18 cellular contexts compared by ENCODE assay signal in the genomic region with DNA sequence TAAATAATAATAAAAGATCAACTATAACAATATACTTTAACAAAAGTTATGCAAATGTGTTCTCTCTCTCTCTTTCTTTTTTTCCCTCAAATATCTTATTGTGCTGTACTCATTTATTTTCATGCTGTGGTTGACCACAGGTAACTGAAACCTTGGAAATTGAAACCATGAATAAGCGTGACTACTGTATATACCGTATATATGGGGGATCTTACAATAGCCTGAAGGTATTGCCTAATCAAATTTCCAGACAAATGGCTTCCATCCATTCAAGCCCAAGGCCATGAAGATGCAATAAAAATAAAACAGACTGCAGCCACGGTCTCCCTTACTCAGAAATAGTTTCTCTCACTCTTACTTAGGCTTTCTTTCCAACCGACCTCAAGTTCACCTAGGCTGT.
DNase-seq lines count a peak whose midpoint lies in the region; ATAC-seq, FAIRE-seq and TF ChIP-seq lines count a peak whose summit lies in the region.
"Had no signal": no experiment of that assay in that cellular context is flagged by ENCODE, and none has a peak within 500 bp of the region (broad histone marks: within the 10 kb centered on the region; RNA-seq: fewer than 3 reads in every experiment).

No MANE protein-coding gene starts in this region.

- no peak overlapping the region for H2AK5ac ChIP-seq in IMR-90 (ENCODE audit: low read depth, low read length)

- in situ Hi-C loops in IMR-90 (cut with MboI; ENCODE audit: low sequenced_read_pairs) (no loop called here), gastrocnemius medialis (cut with MboI; ENCODE audit: low sequenced_read_pairs in 4 of 4) (no loop called here)

- TF ChIP-seq RAD21 in IMR-90 (IDR thresholded peaks at IDR 0.05; ENCODE audit: low read length): no peak

- no peak overlapping the region for H4K5ac ChIP-seq in IMR-90 (ENCODE audit: low read depth, low read length)

- H2BK5ac ChIP-seq in IMR-90 (ENCODE audit: low read depth, low read length, poor library complexity, severe bottlenecking): no peak overlapping the region

- H3K56ac ChIP-seq in IMR-90 (ENCODE audit: extremely low read depth, insufficient read depth, low read length): no peak overlapping the region

- H3K4me3 ChIP-seq in IMR-90 (ENCODE audit: insufficient read depth, low read depth, low read length) (no peak overlapping the region), MM.1S (ENCODE audit: low read length) (no peak overlapping the region), PC-3 (ENCODE audit: low read length) (no peak overlapping the region), epithelial cell of esophagus (ENCODE audit: low read length) (no peak overlapping the region), gastrocnemius medialis (no peak overlapping the region), kidney (ENCODE audit: low read length in 2 of 2) (no peak overlapping the region)
- H3K4me3 ChIP-seq: GM23248, SK-N-MC had no signal

- H3K36me3 ChIP-seq in IMR-90 (ENCODE audit: control insufficient read depth, insufficient read depth, low read length): no peaks in the 10 kb centered on the region
- no peaks in the 10 kb centered on the region for H3K36me3 ChIP-seq in MM.1S (replicated peaks; ENCODE audit: insufficient read depth, low read length)
- no peaks in the 10 kb centered on the region for H3K36me3 ChIP-seq in PC-3 (ENCODE audit: low read depth, low read length)
- no peaks in the 10 kb centered on the region for H3K36me3 ChIP-seq in gastrocnemius medialis
- H3K36me3 ChIP-seq in kidney (ENCODE audit: control insufficient read depth in 1 of 2, insufficient read depth in 2 of 2, low read length in 2 of 2): no peaks in the 10 kb centered on the region

- FAIRE-seq in kidney (lab: Jason Lieb, UNC): no peak
- FAIRE-seq: G401.6, GM19239, RCC 7860 had no signal

- H3K9ac ChIP-seq in IMR-90 (ENCODE audit: low read depth, low read length): no peak overlapping the region
- H3K9ac ChIP-seq in MM.1S (ENCODE audit: low read length): no peak overlapping the region
- H3K9ac ChIP-seq in PC-3 (ENCODE audit: low read length): no peak overlapping the region
- H3K9ac ChIP-seq in kidney (ENCODE audit: low read length in 2 of 2): no peak overlapping the region
- H3K9ac ChIP-seq: GM23248 had no signal

- H3K79me2 ChIP-seq in MM.1S (ENCODE audit: low read length): no peaks in the 10 kb centered on the region
- no peaks in the 10 kb centered on the region for H3K79me2 ChIP-seq in PC-3 (ENCODE audit: low read length)

- no peak overlapping the region for H3K4me2 ChIP-seq in IMR-90 (ENCODE audit: low read depth, low read length)
- H3K4me2 ChIP-seq in MM.1S (ENCODE audit: low read depth, low read length): no peak overlapping the region
- H3K4me2 ChIP-seq in PC-3 (ENCODE audit: low read length): peak overlapping the region; percentile 30; the same call in 1 of the 2 replicates

- H3K79me1 ChIP-seq in IMR-90 (ENCODE audit: low read depth in 1 of 2, low read length in 2 of 2): no peaks in the 10 kb centered on the region

- H3K9me2 ChIP-seq in MM.1S (replicated peaks; ENCODE audit: insufficient read depth, low read length): no peaks in the 10 kb centered on the region
- H3K9me2 ChIP-seq in PC-3 (replicated peaks; ENCODE audit: low read length): no peaks in the 10 kb centered on the region

- no TSS peak for BruUV-seq in IMR-90 (replicated peaks; lab: Mats Ljungman, UMichigan)
- BruUV-seq in PC-3 (replicated peaks; lab: Mats Ljungman, UMichigan): no TSS peak

- POLR2A ChIA-PET in IMR-90 (lab: Charles Lee; ENCODE audit: unreplicated experiment) (no interaction called here), PC-3 (lab: Charles Lee; ENCODE audit: unreplicated experiment) (no interaction called here)

- TF ChIP-seq CTCF in IMR-90 (conservative IDR thresholded peaks at IDR 0.05; ENCODE audit: low read depth, low read length) (no peak), MM.1S (IDR thresholded peaks at IDR 0.05; ENCODE audit: low read length) (no peak), PC-3 (conservative IDR thresholded peaks at IDR 0.05; ENCODE audit: low read depth, low read length) (no peak), epithelial cell of esophagus (IDR thresholded peaks at IDR 0.05; ENCODE audit: insufficient read depth, low read depth, low read length, missing control alignments) (no peak), gastrocnemius medialis (IDR thresholded peaks at IDR 0.05 in 4 of 5, conservative IDR thresholded peaks at IDR 0.05 in 1 of 5) (no peak), kidney (IDR thresholded peaks at IDR 0.05; ENCODE audit: borderline replicate concordance, extremely low read depth, insufficient read depth) (no peak)

- no peak overlapping the region for H3K27ac ChIP-seq in IMR-90 (ENCODE audit: insufficient read depth, low read length)
- no peak overlapping the region for H3K27ac ChIP-seq in MM.1S (ENCODE audit: low read length)
- H3K27ac ChIP-seq in PC-3 (ENCODE audit: low read length): peak overlapping the region; percentile 40; the same call in 1 of the 2 replicates
- no peak overlapping the region for H3K27ac ChIP-seq in gastrocnemius medialis
- no peak overlapping the region for H3K27ac ChIP-seq in kidney (ENCODE audit: low read depth in 2 of 2, low read length in 2 of 2)
- H3K27ac ChIP-seq: GM23248, SK-N-MC had no signal

- ATAC-seq in IMR-90 (ENCODE audit: low read depth): no peak
- no peak for ATAC-seq in PC-3
- no peak for ATAC-seq in gastrocnemius medialis
- ATAC-seq: HCT116 had no signal

- H4K91ac ChIP-seq in IMR-90 (ENCODE audit: insufficient read depth, low read depth, low read length): no peak overlapping the region

- no peak overlapping the region for H3K18ac ChIP-seq in IMR-90 (ENCODE audit: low read depth, low read length)

- no peaks in the 10 kb centered on the region for H4K20me1 ChIP-seq in IMR-90 (ENCODE audit: insufficient read depth, low read length)
- H4K20me1 ChIP-seq in MM.1S (ENCODE audit: insufficient read depth, low read length): no peaks in the 10 kb centered on the region
- no peaks in the 10 kb centered on the region for H4K20me1 ChIP-seq in PC-3 (ENCODE audit: low read length)

- H3K27me3 ChIP-seq in IMR-90 (ENCODE audit: control insufficient read depth, insufficient read depth, low read length) (no peaks in the 10 kb centered on the region), MM.1S (replicated peaks; ENCODE audit: insufficient read depth, low read length) (no peaks in the 10 kb centered on the region), PC-3 (ENCODE audit: low read length) (no peaks in the 10 kb centered on the region), gastrocnemius medialis (no peaks in the 10 kb centered on the region)

- DNase-seq in IMR-90 (no peak), MM.1S (peak; percentile 50), PC-3 (peak; percentile 62), epithelial cell of esophagus (ENCODE audit: low read depth) (peak; percentile 45), gastrocnemius medialis (no peak), kidney (no peak)
- no peak for DNase-seq in activated effector memory CD4-positive, alpha-beta T cell treated with anti-CD3 and anti-CD28 coated beads, Interleukin-2, amount 50 U/mL, for 16 hours
- DNase-seq: DMS79 treated with DMSO at 0.1 percent for 48 hours, GM23248, NCI-H1105, NCI-H345, NCI-H526, Right ventricle myocardium superior had no signal

- H3K9me3 ChIP-seq in IMR-90 (ENCODE audit: control insufficient read depth, insufficient read depth, low read length): no peaks in the 10 kb centered on the region
- no peaks in the 10 kb centered on the region for H3K9me3 ChIP-seq in MM.1S (replicated peaks; ENCODE audit: insufficient read depth, low read length)
- H3K9me3 ChIP-seq in PC-3 (ENCODE audit: low read length): no peaks in the 10 kb centered on the region
- no peaks in the 10 kb centered on the region for H3K9me3 ChIP-seq in gastrocnemius medialis
- no peaks in the 10 kb centered on the region for H3K9me3 ChIP-seq in kidney (ENCODE audit: control insufficient read depth in 1 of 2, low read length in 2 of 2)

- H2BK15ac ChIP-seq in IMR-90 (ENCODE audit: low read depth, low read length): no peak overlapping the region

- dilution Hi-C loops in IMR-90 (cut with HindIII; ENCODE audit: low sequenced_read_pairs, unreplicated experiment): no loop called here

- no peak overlapping the region for H3K23ac ChIP-seq in IMR-90 (ENCODE audit: low read depth, low read length)

- H3K14ac ChIP-seq in IMR-90 (replicated peaks; ENCODE audit: low read depth, low read length): no peak overlapping the region

- H4K8ac ChIP-seq in IMR-90 (ENCODE audit: low read depth in 2 of 2, low read length in 2 of 2): no peak overlapping the region

- no peaks in the 10 kb centered on the region; the same call in 1 of the 2 replicates for H3K4me1 ChIP-seq in IMR-90 (ENCODE audit: control insufficient read depth, insufficient read depth, low read length)
- peaks cover 6% of the 10 kb centered on the region; the same call in 1 of the 2 replicates for H3K4me1 ChIP-seq in MM.1S (ENCODE audit: low read length)
- H3K4me1 ChIP-seq in PC-3 (ENCODE audit: insufficient read depth, low read length): no peaks in the 10 kb centered on the region; the same call in 1 of the 2 replicates
- H3K4me1 ChIP-seq in gastrocnemius medialis: no peaks in the 10 kb centered on the region
- no peaks in the 10 kb centered on the region for H3K4me1 ChIP-seq in kidney (ENCODE audit: control insufficient read depth in 1 of 2, insufficient read depth in 1 of 2, low read depth in 1 of 2, low read length in 2 of 2)

- no peak overlapping the region for H2BK20ac ChIP-seq in IMR-90 (ENCODE audit: low read depth, low read length)

- intact Hi-C loops in IMR-90 (cut with micrococcal nuclease): no loop called here
- intact Hi-C loops in PC-3 (cut with micrococcal nuclease): no loop called here
- intact Hi-C loops in gastrocnemius medialis (cut with DNase I; ENCODE audit: low total_unique reads): no loop called here
- intact Hi-C loops in kidney (cut with DNase I): no loop called here

- CTCF ChIA-PET in IMR-90 (lab: Yijun Ruan, JAX) (no interaction called here), PC-3 (lab: Charles Lee) (no interaction called here)

- H3F3A ChIP-seq in MM.1S (ENCODE audit: insufficient read depth, low read length) (no peaks in the 10 kb centered on the region), PC-3 (ENCODE audit: low read length, unreplicated experiment) (no peaks in the 10 kb centered on the region)

- TF ChIP-seq POLR2A in IMR-90 (IDR thresholded peaks at IDR 0.05; ENCODE audit: low read depth, low read length) (no peak), gastrocnemius medialis (IDR thresholded peaks at IDR 0.05) (no peak)

- WGBS in IMR-90 (ENCODE audit: extremely low coverage in 2 of 2, insufficient read length in 1 of 2), 2 experiments: no CpG with 5 or more reads among the region's 4 CpGs

- H3K9me1 ChIP-seq in IMR-90 (ENCODE audit: insufficient read depth, low read length): no peaks in the 10 kb centered on the region

- no peak overlapping the region for H2BK120ac ChIP-seq in IMR-90 (ENCODE audit: low read depth, low read length)

- no peak overlapping the region for H3K4ac ChIP-seq in IMR-90 (ENCODE audit: low read depth, low read length)

- no peak overlapping the region for H2AK9ac ChIP-seq in IMR-90 (replicated peaks; ENCODE audit: low read depth, low read length, poor library complexity)

- H2AFZ ChIP-seq in IMR-90 (replicated peaks; ENCODE audit: low read length, poor library complexity): no peak overlapping the region
- no peak overlapping the region for H2AFZ ChIP-seq in MM.1S (ENCODE audit: low read length)
- H2AFZ ChIP-seq in PC-3 (ENCODE audit: low read length): peak overlapping the region; percentile 46
- H2AFZ ChIP-seq: GM23248 had no signal

TF ChIP-seq in IMR-90, 13 proteins besides CTCF, POLR2A, EP300 and RAD21 (continues in another document):
- no peak for TF ChIP-seq MAZ (IDR thresholded peaks at IDR 0.05; ENCODE audit: borderline replicate concordance, low read depth, low read length)

Comparison
In these comparisons a context has a peak if more than half of its experiments do, and no peak if none do; other contexts are left out.
1. DNase-seq: peak in MM.1S (single experiment), PC-3 (single experiment) and epithelial cell of esophagus (single experiment); none in IMR-90 (single experiment), activated effector memory CD4-positive, alpha-beta T cell treated with anti-CD3 and anti-CD28 coated beads, Interleukin-2, amount 50 U/mL, for 16 hours (single experiment), gastrocnemius medialis (0 of 2) and kidney (single experiment).